In the genomic region with DNA sequence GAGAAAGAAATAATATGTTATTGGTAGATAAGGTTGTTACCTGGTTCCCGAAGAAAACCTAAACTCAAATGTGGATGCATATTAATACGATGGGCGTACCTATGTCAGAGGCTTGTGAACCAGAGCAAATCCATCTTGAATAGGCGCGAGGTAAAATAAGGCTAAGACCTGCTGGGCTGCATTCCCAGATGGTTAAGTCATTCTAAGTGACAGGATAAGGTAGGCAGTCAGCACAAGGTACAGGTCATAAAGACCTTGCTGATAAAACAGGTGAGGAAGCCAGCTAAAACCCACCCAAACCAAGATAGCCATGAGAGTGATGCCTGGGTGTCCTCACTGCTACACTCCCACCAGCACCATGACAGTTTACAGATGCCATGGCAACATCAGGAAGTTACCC, we compare ENCODE assay signal across 18 cellular contexts.
"Had no signal": no experiment of that assay in that cellular context is flagged by ENCODE, and none has a peak within 500 bp of the region (broad histone marks: within the 10 kb centered on the region; RNA-seq: fewer than 3 reads in every experiment).

No MANE protein-coding gene starts in this region.

- H3K36me3 ChIP-seq: adrenal gland, cardiac muscle cell, esophagus muscularis mucosa, left lung, right atrium auricular region, tibial nerve had no signal

- DNase-seq: activated CD4-positive, alpha-beta memory T cell treated with anti-CD3 and anti-CD28 coated beads for 36 hours; activated naive CD4-positive, alpha-beta T cell treated with anti-CD3 and anti-CD28 coated beads, Interleukin-2, amount 50 U/mL, for 16 hours; activated T-cell treated with anti-CD3 and anti-CD28 coated beads, Interleukin-2, amount 50 U/mL, for 24 hours; adrenal gland; hippocampal formation; immature natural killer cell; left lung; naive thymus-derived CD8-positive, alpha-beta T cell; posterior cingulate gyrus; stimulated activated CD4-positive, alpha-beta T cell treated with anti-CD3 and anti-CD28 coated beads, Interleukin-15, amount 100 ng/mL, for 24 hours; stimulated activated CD4-positive, alpha-beta T cell treated with anti-CD3 and anti-CD28 coated beads, Interleukin-4, amount 100 ng/mL, for 1 hour; stimulated activated naive B cell treated with anti-CD40 and anti-IgM and Interleukin-4, amounts not matched to agents 10 μg/mL and 1 μg/mL and 100 μg/mL, for 72 hours had no signal

- H3K36me3 Mint-ChIP-seq: activated CD4-positive, alpha-beta memory T cell treated with anti-CD3 and anti-CD28 coated beads for 36 hours; immature natural killer cell; stimulated activated naive B cell treated with anti-CD40 and anti-IgM and Interleukin-4, amounts not matched to agents 10 μg/mL and 1 μg/mL and 100 μg/mL, for 72 hours had no signal

- H3K27ac ChIP-seq: adrenal gland, cardiac muscle cell, esophagus muscularis mucosa, left lung, right atrium auricular region, skin epidermis, tibial nerve had no signal

- H3K4me1 ChIP-seq: adrenal gland, esophagus muscularis mucosa, left lung, right atrium auricular region, tibial nerve had no signal

- H3K27me3 Mint-ChIP-seq: activated CD4-positive, alpha-beta memory T cell treated with anti-CD3 and anti-CD28 coated beads for 36 hours; activated T-cell treated with anti-CD3 and anti-CD28 coated beads, Interleukin-2, amount 50 U/mL, for 24 hours; naive thymus-derived CD8-positive, alpha-beta T cell; stimulated activated naive B cell treated with anti-CD40 and anti-IgM and Interleukin-4, amounts not matched to agents 10 μg/mL and 1 μg/mL and 100 μg/mL, for 72 hours had no signal

- H3K4me3 Mint-ChIP-seq: activated CD4-positive, alpha-beta memory T cell treated with anti-CD3 and anti-CD28 coated beads for 36 hours; activated T-cell treated with anti-CD3 and anti-CD28 coated beads, Interleukin-2, amount 50 U/mL, for 24 hours; immature natural killer cell; naive thymus-derived CD8-positive, alpha-beta T cell; stimulated activated naive B cell treated with anti-CD40 and anti-IgM and Interleukin-4, amounts not matched to agents 10 μg/mL and 1 μg/mL and 100 μg/mL, for 72 hours had no signal

- ATAC-seq: left lung; naive thymus-derived CD8-positive, alpha-beta T cell; SK-N-SH treated with all-trans-retinoic acid at 6 μM for 48 hours; stimulated activated naive B cell treated with anti-CD40 and anti-IgM and Interleukin-4, amounts not matched to agents 10 μg/mL and 1 μg/mL and 100 μg/mL, for 72 hours had no signal

- H3K27ac Mint-ChIP-seq: activated CD4-positive, alpha-beta memory T cell treated with anti-CD3 and anti-CD28 coated beads for 36 hours; activated T-cell treated with anti-CD3 and anti-CD28 coated beads, Interleukin-2, amount 50 U/mL, for 24 hours; immature natural killer cell; naive thymus-derived CD8-positive, alpha-beta T cell; stimulated activated naive B cell treated with anti-CD40 and anti-IgM and Interleukin-4, amounts not matched to agents 10 μg/mL and 1 μg/mL and 100 μg/mL, for 72 hours had no signal

- H3K4me1 Mint-ChIP-seq: immature natural killer cell; naive thymus-derived CD8-positive, alpha-beta T cell; stimulated activated naive B cell treated with anti-CD40 and anti-IgM and Interleukin-4, amounts not matched to agents 10 μg/mL and 1 μg/mL and 100 μg/mL, for 72 hours had no signal

- H3K9me3 ChIP-seq: adrenal gland had no signal

- H3K27me3 ChIP-seq: adrenal gland, cardiac muscle cell, esophagus muscularis mucosa, left lung, right atrium auricular region, tibial nerve had no signal

- H3K4me3 ChIP-seq: adrenal gland, cardiac muscle cell, esophagus muscularis mucosa, left lung, right atrium auricular region, skin epidermis, tibial nerve had no signal
